ENCODE assay signal across 8 cellular contexts in the genomic region with DNA sequence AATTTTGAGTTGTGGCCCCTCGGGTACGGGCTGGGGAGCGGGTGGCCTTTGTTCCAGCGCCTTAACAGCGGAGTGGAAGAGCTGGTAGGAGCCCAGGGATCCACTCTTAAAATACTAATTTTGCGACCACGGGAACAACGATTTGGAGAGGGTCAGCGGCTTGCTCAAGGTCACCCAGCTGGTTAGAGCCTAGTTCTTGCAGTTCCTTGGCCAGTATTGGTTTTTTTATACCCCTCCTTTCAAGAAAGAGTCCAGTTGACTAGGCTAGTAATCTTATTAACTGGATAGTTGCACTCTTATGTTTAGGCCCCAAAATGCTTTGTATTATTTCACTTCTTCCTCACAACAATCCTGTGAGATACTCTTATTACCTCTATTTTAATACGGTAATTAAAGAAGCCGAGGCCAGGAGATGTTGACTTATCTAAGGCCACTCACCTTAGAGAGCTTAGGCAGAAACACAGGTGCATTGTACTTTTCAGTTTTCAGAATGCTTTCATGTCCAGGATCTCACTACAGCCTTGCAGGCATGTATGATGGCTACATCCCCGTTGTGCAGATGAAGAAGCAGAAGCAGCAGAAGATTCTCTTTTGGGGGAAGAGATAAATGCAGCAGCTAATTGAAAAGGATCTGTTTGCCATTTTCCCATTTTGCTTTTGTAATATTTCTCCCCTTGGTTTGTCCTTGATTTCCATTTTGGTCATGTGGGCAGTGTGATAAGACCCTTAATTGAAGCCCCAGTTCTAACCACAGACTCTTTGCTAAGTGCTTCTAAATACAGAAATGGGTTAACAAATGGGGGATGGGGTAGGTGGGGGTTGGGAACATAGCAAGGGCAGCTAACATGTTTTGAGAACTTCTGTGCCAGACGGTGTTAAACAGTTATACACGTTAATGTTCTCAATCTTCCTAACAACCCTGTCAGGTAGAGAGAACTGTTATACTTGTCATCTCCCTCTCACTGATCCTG. TPM values are rescaled to one million over a fixed set of nuclear protein-coding genes. Genes with fewer than 3 reads are reported as not detected.
A peak's percentile ranks its signal among the peaks of the same experiment; 100 is the strongest.
DNase-seq lines count a peak whose midpoint lies in the region; ATAC-seq, FAIRE-seq and TF ChIP-seq lines count a peak whose summit lies in the region.

No MANE protein-coding gene starts in this region.

- peaks cover 76% of the 10 kb centered on the region for H3K79me2 ChIP-seq in OCI-LY3 (ENCODE audit: low read length)

- H3K27me3 Mint-ChIP-seq in endodermal cell (ENCODE audit: insufficient read depth) (no peaks in the 10 kb centered on the region), osteocyte (ENCODE audit: unreplicated experiment) (no peaks in the 10 kb centered on the region)

- H3K27ac ChIP-seq in OCI-LY3 (ENCODE audit: low read length) = peak overlapping the region; percentile 89
- peak overlapping the region; percentile 99 for H3K27ac ChIP-seq in endodermal cell (ENCODE audit: low read depth, low read length)

- WGBS in endodermal cell (ENCODE audit: insufficient coverage in 1 of 2, insufficient read length in 1 of 2), 2 experiments = 13 to 15% methylated on average over 14 of the region's 14 CpGs

- ATAC-seq in GM19328 (IDR thresholded peaks at IDR 0.05; ENCODE audit: unreplicated experiment) = no peak

- H3K9me3 ChIP-seq in OCI-LY3 (ENCODE audit: insufficient read depth, low read length) = peaks cover 9% of the 10 kb centered on the region
- no peaks in the 10 kb centered on the region for H3K9me3 ChIP-seq in endodermal cell (ENCODE audit: control insufficient read depth, low read length)

- peak; percentile 57 for FAIRE-seq in GM18507 (lab: Jason Lieb, UNC)

- H3K36me3 ChIP-seq in OCI-LY3 (replicated peaks; ENCODE audit: low read depth, low read length) (peaks cover 51% of the 10 kb centered on the region), endodermal cell (ENCODE audit: control insufficient read depth, insufficient read depth, low read length) (peaks cover 30% of the 10 kb centered on the region)

- H3K4me1 ChIP-seq in OCI-LY3 (ENCODE audit: low read length) (peaks cover 31% of the 10 kb centered on the region), endodermal cell (ENCODE audit: control insufficient read depth, insufficient read depth, low read length) (no peaks in the 10 kb centered on the region)

- H3K27me3 ChIP-seq in OCI-LY3 (ENCODE audit: low read depth, low read length) = no peaks in the 10 kb centered on the region
- no peaks in the 10 kb centered on the region for H3K27me3 ChIP-seq in endodermal cell (ENCODE audit: control insufficient read depth, insufficient read depth, low read length, poor library complexity, severe bottlenecking)

- DNase-seq in GM18507 (ENCODE audit: extremely low spot score, insufficient read length, low read depth) (no peak), endodermal cell (no peak), osteocyte (ENCODE audit: extremely low spot score, unreplicated experiment) (no peak), cerebellum (ENCODE audit: low spot score) (no peak), GF-D8 (lab: John Stamatoyannopoulos, UW) (no peak), NCI-H2107 (lab: John Stamatoyannopoulos, UW) (no peak)

- H3K9me3 Mint-ChIP-seq in endodermal cell (no peaks in the 10 kb centered on the region), osteocyte (ENCODE audit: unreplicated experiment) (no peaks in the 10 kb centered on the region)

- H3K4me3 ChIP-seq in OCI-LY3 (ENCODE audit: low read length) = peak overlapping the region; percentile 89
- peak overlapping the region; percentile 95 for H3K4me3 ChIP-seq in endodermal cell (ENCODE audit: low read length)

- peak overlapping the region; percentile 83 for H3K4me3 Mint-ChIP-seq in endodermal cell
- peak overlapping the region; percentile 94 for H3K4me3 Mint-ChIP-seq in osteocyte (ENCODE audit: unreplicated experiment)

- TF ChIP-seq CTCF in OCI-LY3 (IDR thresholded peaks at IDR 0.05; ENCODE audit: low read depth, low read length) = no peak
- no peak for TF ChIP-seq CTCF in endodermal cell (conservative IDR thresholded peaks at IDR 0.05)
- TF ChIP-seq CTCF in osteocyte (IDR thresholded peaks at IDR 0.05) = no peak

- peak overlapping the region; percentile 80 for H3K4me2 ChIP-seq in OCI-LY3 (ENCODE audit: low read length)

- H2AFZ ChIP-seq in OCI-LY3 (ENCODE audit: low read depth, low read length) = no peak overlapping the region

- peaks cover 42% of the 10 kb centered on the region for H4K20me1 ChIP-seq in OCI-LY3 (ENCODE audit: insufficient read depth, low read length)

- H3K27ac Mint-ChIP-seq in endodermal cell (peak overlapping the region; percentile 72), osteocyte (ENCODE audit: unreplicated experiment) (peak overlapping the region; percentile 90)

- H3K4me1 Mint-ChIP-seq in endodermal cell (peaks cover 20% of the 10 kb centered on the region), osteocyte (ENCODE audit: unreplicated experiment) (peaks cover 51% of the 10 kb centered on the region)

- H3K9ac ChIP-seq in OCI-LY3 (ENCODE audit: low read length) (peak overlapping the region; percentile 87), endodermal cell (ENCODE audit: extremely low read depth, low read length, poor library complexity, severe bottlenecking) (peak overlapping the region; percentile 80)

- peaks cover 26% of the 10 kb centered on the region for H3K36me3 Mint-ChIP-seq in endodermal cell (ENCODE audit: low read depth)
- H3K36me3 Mint-ChIP-seq in osteocyte (ENCODE audit: unreplicated experiment) = peaks cover 20% of the 10 kb centered on the region

RNA-seq across cellular contexts. Expression of a gene that starts 1.4 kb away (rescaled TPM):
- 100 to 1,000 TPM; 125 to 135 TPM for total RNA-seq in endodermal cell
- polyA plus RNA-seq in endodermal cell (2013, experiment 1 of 2) = 220 TPM
- 204 TPM for polyA plus RNA-seq in endodermal cell (2013, experiment 2 of 2)
- 114 and 119 TPM in 2 replicates for total RNA-seq in osteocyte
- 73.8 TPM for total RNA-seq in cerebellum

RNA-seq across cellular contexts. Expression of a gene that starts 33.8 kb away (rescaled TPM):
- total RNA-seq in endodermal cell = 10 to 100 TPM; 15.0 to 21.0 TPM
- 7.2 TPM for polyA plus RNA-seq in endodermal cell (2013, experiment 1 of 2)
- polyA plus RNA-seq in endodermal cell (2013, experiment 2 of 2) = 8.8 TPM
- 7.8 and 10.0 TPM in 2 replicates for total RNA-seq in osteocyte
- 13.0 TPM for total RNA-seq in cerebellum
